1 cellular context compared by ENCODE assay signal in the genomic region with DNA sequence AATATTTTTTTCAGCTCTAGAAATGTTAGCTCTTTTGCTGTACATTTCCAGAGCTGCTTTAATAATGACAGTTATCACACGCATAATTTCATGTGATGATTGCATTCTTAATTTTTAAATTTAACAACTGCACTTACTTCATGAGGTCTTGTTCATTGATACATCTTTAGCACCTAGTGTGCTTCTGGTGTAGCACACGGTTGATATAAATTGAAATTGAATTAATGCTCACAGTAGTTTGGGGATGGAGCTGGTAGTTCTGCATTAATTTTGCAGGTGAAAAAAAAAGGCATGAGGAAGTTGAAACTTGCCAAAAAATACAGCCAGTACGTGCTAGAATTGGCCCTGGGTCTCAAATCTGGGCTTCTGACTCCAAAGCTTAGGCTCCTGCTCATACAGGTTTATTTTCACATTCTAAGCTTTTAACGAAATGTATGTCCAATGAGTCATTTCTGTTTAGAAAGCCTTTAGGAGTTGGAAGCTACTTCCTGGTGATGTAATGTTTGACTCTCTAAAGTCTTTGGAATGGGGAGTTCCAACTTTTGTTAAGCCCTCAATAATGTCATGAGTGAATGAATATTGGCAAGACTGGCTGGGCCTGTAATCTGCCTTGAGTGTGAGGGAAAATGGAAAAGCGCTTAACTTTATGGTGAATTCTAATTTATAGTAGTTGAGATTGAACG.
TF ChIP-seq lines count a peak whose summit lies in the region.

No MANE protein-coding gene starts in this region.

TF ChIP-seq in HepG2, 621 proteins besides CTCF, POLR2A, EP300 and RAD21 (continued from another document):
- peak; percentile 70; the same call in 1 of the 2 replicates for TF ChIP-seq JUND (CRISPR knock-in tag; IDR thresholded peaks at IDR 0.05)
- no peak for TF ChIP-seq ZKSCAN5 (CRISPR knock-in tag; IDR thresholded peaks at IDR 0.05)
